Comparison of ENCODE assay signal across 8 cellular contexts in genomic region chr12:118330421-118331018, GRCh38. TPM values are rescaled to one million over a fixed set of nuclear protein-coding genes. Genes with fewer than 3 reads are reported as not detected.
DNase-seq lines count a peak whose midpoint lies in the region; ATAC-seq and TF ChIP-seq lines count a peak whose summit lies in the region.

No MANE protein-coding gene starts in this region.

- intact Hi-C loops in left lung (cut with DNase I), result no loop called here

- DNase-seq in SK-MEL-5 (ENCODE audit: low read depth, low spot score) (peak; percentile 72), left lung (no peak), HPDE6-E6E7 (ENCODE audit: extremely low spot score) (no peak), iPS-NIHi11 (ENCODE audit: low spot score) (no peak)
- DNase-seq in CD8-positive, alpha-beta memory T cell, result no peak
- DNase-seq in stimulated activated CD4-positive, alpha-beta T cell treated with anti-CD3 and anti-CD28 coated beads, Interleukin-2, amount 100 ng/mL, for 48 hours, result no peak

- peak overlapping the region in 1 of 2 donors; percentile 62 for H3K27ac ChIP-seq in left lung
- no peak overlapping the region for H3K27ac ChIP-seq in CD8-positive, alpha-beta memory T cell (ENCODE audit: low read depth, low read length)

- no peaks in the 10 kb centered on the region for H3K9me3 ChIP-seq in left lung
- no peaks in the 10 kb centered on the region for H3K9me3 ChIP-seq in CD8-positive, alpha-beta memory T cell (ENCODE audit: low read length)

- H3K4me1 ChIP-seq in left lung, result peaks cover 11 to 81% of the 10 kb centered on the region in 2 donors
- H3K4me1 ChIP-seq in CD8-positive, alpha-beta memory T cell (ENCODE audit: insufficient read depth, low read length), result peaks cover 4% of the 10 kb centered on the region

- no peak overlapping the region for H3K4me3 ChIP-seq in left lung
- no peak overlapping the region for H3K4me3 ChIP-seq in CD8-positive, alpha-beta memory T cell (ENCODE audit: low read length)

- peak overlapping the region in 1 of 7 donors; percentile 8 for H3K4me3 Mint-ChIP-seq in CD8-positive, alpha-beta memory T cell

- ATAC-seq in GM18502 (IDR thresholded peaks at IDR 0.05; ENCODE audit: poor library complexity, unreplicated experiment) (peak; percentile 81), HG02870 (IDR thresholded peaks at IDR 0.05; ENCODE audit: unreplicated experiment) (peak; percentile 73), left lung (peak; percentile 76)

- H3K36me3 Mint-ChIP-seq in CD8-positive, alpha-beta memory T cell, result peaks cover 0 to 29% (median 9%) of the 10 kb centered on the region in 3 donors

- H3K27me3 ChIP-seq in left lung, result no peaks in the 10 kb centered on the region
- no peaks in the 10 kb centered on the region for H3K27me3 ChIP-seq in CD8-positive, alpha-beta memory T cell (ENCODE audit: insufficient read depth, low read length, poor library complexity, severe bottlenecking)

- POLR2A ChIA-PET in CD8-positive, alpha-beta memory T cell (lab: Charles Lee), result interaction anchor here (0.7 kb wide), 1 partner anchor 28 kb away, joined by 4 read pairs; no protein-coding TSS in a partner anchor

- H3K9me3 Mint-ChIP-seq in CD8-positive, alpha-beta memory T cell, result no peaks in the 10 kb centered on the region

- H3K27me3 Mint-ChIP-seq in CD8-positive, alpha-beta memory T cell, result no peaks in the 10 kb centered on the region

- H3K36me3 ChIP-seq in left lung, result no peaks in the 10 kb centered on the region
- no peaks in the 10 kb centered on the region for H3K36me3 ChIP-seq in CD8-positive, alpha-beta memory T cell (ENCODE audit: insufficient read depth, low read length)

- H3K27ac Mint-ChIP-seq in CD8-positive, alpha-beta memory T cell, result peak overlapping the region in 1 of 8 donors; percentile 10

- no peak for TF ChIP-seq CTCF in left lung (IDR thresholded peaks at IDR 0.05)

- H3K4me1 Mint-ChIP-seq in CD8-positive, alpha-beta memory T cell, result peaks cover 43 to 70% (median 48%) of the 10 kb centered on the region in 3 donors

- in situ Hi-C loops in SK-MEL-5 (cut with HindIII; ENCODE audit: low pct_unique_long_range_greater_than_20kb, low sequenced_read_pairs), result no loop called here

- CTCF ChIA-PET in CD8-positive, alpha-beta memory T cell (lab: Charles Lee), result no interaction called here

RNA-seq across cellular contexts. Expression of gene TAOK3, which starts 42.2 kb away (rescaled TPM):
- total RNA-seq in SK-MEL-5 (2014; rRNA removed; shearing (Covaris generic)), result 36.5 and 39.0 TPM in 2 replicates
- polyA plus RNA-seq in SK-MEL-5 (2015; cell fraction: cytosol; rRNA removed), result 33.2 and 41.8 TPM in 2 replicates
- polyA plus RNA-seq in SK-MEL-5 (2015; cell fraction: nucleus; rRNA removed), result 36.5 and 41.5 TPM in 2 replicates
- 10 to 100 TPM; 39.5 to 52.0 TPM for total RNA-seq in left lung
- 10 to 100 TPM; 52.5 to 53.0 TPM for total RNA-seq in CD8-positive, alpha-beta memory T cell
- polyA plus RNA-seq in CD8-positive, alpha-beta memory T cell, result 129 TPM

RNA-seq across cellular contexts. Expression of gene SUDS3, which starts 45.8 kb away (rescaled TPM):
- total RNA-seq in SK-MEL-5 (2014; rRNA removed; shearing (Covaris generic)), result 42.4 and 56.0 TPM in 2 replicates
- 29.4 and 33.4 TPM in 2 replicates for polyA plus RNA-seq in SK-MEL-5 (2015; cell fraction: cytosol; rRNA removed)
- 50.3 and 52.7 TPM in 2 replicates for polyA plus RNA-seq in SK-MEL-5 (2015; cell fraction: nucleus; rRNA removed)
- total RNA-seq in left lung, result 10 to 100 TPM; 23.6 to 27.9 TPM
- total RNA-seq in CD8-positive, alpha-beta memory T cell, result 10 to 100 TPM; 23.8 to 25.1 TPM
- 16.2 TPM for polyA plus RNA-seq in CD8-positive, alpha-beta memory T cell
